In the genomic region with DNA sequence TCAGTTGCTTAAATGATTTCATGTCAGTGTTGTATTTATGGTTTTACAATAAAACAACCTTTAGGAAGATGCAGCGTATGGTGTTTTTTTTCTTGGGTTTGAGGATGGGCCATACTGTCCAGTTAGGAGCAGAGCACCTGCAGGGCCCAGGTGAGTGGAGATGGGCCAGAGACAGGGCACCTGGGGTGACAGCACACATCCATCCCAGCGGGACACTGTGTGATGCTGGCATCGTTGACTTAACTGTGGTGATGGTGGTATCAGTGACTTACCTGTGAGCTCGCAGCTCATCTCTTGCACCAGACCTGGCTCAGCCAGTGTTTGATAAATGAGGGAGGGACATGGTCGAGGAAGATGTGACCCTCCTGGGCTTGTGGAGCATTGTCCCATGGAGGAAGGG, we compare ENCODE assay signal across 23 cellular contexts. TPM values are rescaled to one million over a fixed set of nuclear protein-coding genes. Genes with fewer than 3 reads are reported as not detected.
DNase-seq lines count a peak whose midpoint lies in the region; ATAC-seq, FAIRE-seq and TF ChIP-seq lines count a peak whose summit lies in the region.
"Had no signal": no experiment of that assay in that cellular context is flagged by ENCODE, and none has a peak within 500 bp of the region (broad histone marks: within the 10 kb centered on the region; RNA-seq: fewer than 3 reads in every experiment).

No MANE protein-coding gene starts in this region.

- H3K27me3 Mint-ChIP-seq in chondrocyte (ENCODE audit: low read depth): no peaks in the 10 kb centered on the region
- no peaks in the 10 kb centered on the region for H3K27me3 Mint-ChIP-seq in stimulated activated naive B cell treated with anti-CD40 and anti-IgM and Interleukin-4, amounts not matched to agents 10 μg/mL and 1 μg/mL and 100 μg/mL, for 72 hours

- 68% methylated on average over 5 of the region's 5 CpGs for WGBS in HepG2 (ENCODE audit: low lambda C conversion rate)

- H3K4me3 ChIP-seq in HepG2 (replicated peaks in 1 of 3; ENCODE audit: insufficient read depth in 1 of 3, low read depth in 2 of 3, low read length in 3 of 3): no peak overlapping the region
- H3K4me3 ChIP-seq: GM23248, HAP-1, K562, SJCRH30 had no signal

- in situ Hi-C loops in GM13976 (cut with MboI; ENCODE audit: low sequenced_read_pairs, unreplicated experiment): no loop called here
- in situ Hi-C loops in HepG2 (cut with HindIII; ENCODE audit: extremely low pct_ligation_motif_present, low pct_unique_long_range_greater_than_20kb): no loop called here

- TF ChIP-seq CTCF in GM13976 (IDR thresholded peaks at IDR 0.05; ENCODE audit: borderline replicate concordance, control extremely low read depth, extremely low read depth, insufficient read depth, missing control alignments): no peak
- no peak for TF ChIP-seq CTCF in chondrocyte (IDR thresholded peaks at IDR 0.05)
- TF ChIP-seq CTCF in HepG2 (CRISPR knock-in tag; IDR thresholded peaks at IDR 0.05): no peak

- POLR2A ChIA-PET in HepG2 (lab: Yijun Ruan, JAX): no interaction called here

- intact Hi-C loops in HepG2 (cut with micrococcal nuclease; ENCODE audit: unreplicated experiment): no loop called here

- no peak overlapping the region for H3K27ac ChIP-seq in HepG2 (ENCODE audit: extremely low read length, insufficient read depth, low read length)
- H3K27ac ChIP-seq: GM23248, SJCRH30 had no signal

- peaks cover 10% of the 10 kb centered on the region for H3K36me3 Mint-ChIP-seq in chondrocyte (ENCODE audit: low read depth)
- H3K36me3 Mint-ChIP-seq in stimulated activated naive B cell treated with anti-CD40 and anti-IgM and Interleukin-4, amounts not matched to agents 10 μg/mL and 1 μg/mL and 100 μg/mL, for 72 hours: no peaks in the 10 kb centered on the region

- no TSS peak for BruUV-seq in HepG2 (replicated peaks; lab: Mats Ljungman, UMichigan)

- peaks cover 21% of the 10 kb centered on the region for H3K4me1 Mint-ChIP-seq in chondrocyte (ENCODE audit: low read depth)
- H3K4me1 Mint-ChIP-seq in stimulated activated naive B cell treated with anti-CD40 and anti-IgM and Interleukin-4, amounts not matched to agents 10 μg/mL and 1 μg/mL and 100 μg/mL, for 72 hours: peaks cover 8 to 39% of the 10 kb centered on the region in 2 donors

- TF ChIP-seq RAD21 in HepG2 (CRISPR knock-in tag; IDR thresholded peaks at IDR 0.05): no peak

- H3K9me3 Mint-ChIP-seq in chondrocyte (ENCODE audit: low read depth): no peaks in the 10 kb centered on the region
- H3K9me3 Mint-ChIP-seq in stimulated activated naive B cell treated with anti-CD40 and anti-IgM and Interleukin-4, amounts not matched to agents 10 μg/mL and 1 μg/mL and 100 μg/mL, for 72 hours: no peaks in the 10 kb centered on the region
- H3K9me3 Mint-ChIP-seq: CD4-positive, alpha-beta T cell had no signal

- H3K79me2 ChIP-seq in HepG2 (ENCODE audit: insufficient read depth, low read length): no peaks in the 10 kb centered on the region

- DNase-seq in GM13976 (ENCODE audit: low spot score): peak; percentile 12
- peak; percentile 50 for DNase-seq in chondrocyte (ENCODE audit: low spot score)
- DNase-seq in HepG2 (ENCODE audit: low spot score): no peak
- DNase-seq in stimulated activated naive B cell treated with anti-CD40 and anti-IgM and Interleukin-4, amounts not matched to agents 10 μg/mL and 1 μg/mL and 100 μg/mL, for 72 hours: no peak
- no peak for DNase-seq in retina
- no peak for DNase-seq in NCI-H2196 treated with DMSO at 0.1 percent for 48 hours (lab: John Stamatoyannopoulos, UW; ENCODE audit: unreplicated experiment)
- DNase-seq: CD4-positive, alpha-beta T cell; COR-L47; DMS79; GM23248; NCI-H1092 treated with DMSO at 0.1 percent for 48 hours; NCI-H1436 treated with DMSO at 0.1 percent for 48 hours; NCI-H1930; NCI-H226; NCI-H510A treated with DMSO at 0.1 percent for 48 hours; NCI-H774; SJCRH30 had no signal

- no peak overlapping the region for H3K4me2 ChIP-seq in HepG2 (ENCODE audit: low read depth, low read length)

- ATAC-seq in HepG2 (peak; percentile 0; the same call in 1 of the 3 replicates), HG02852 (IDR thresholded peaks at IDR 0.05; ENCODE audit: unreplicated experiment) (no peak)
- ATAC-seq in stimulated activated naive B cell treated with anti-CD40 and anti-IgM and Interleukin-4, amounts not matched to agents 10 μg/mL and 1 μg/mL and 100 μg/mL, for 72 hours (replicated peaks): no peak
- ATAC-seq: K562, Panc1 had no signal

- peaks cover 22% of the 10 kb centered on the region for H4K20me1 ChIP-seq in HepG2 (ENCODE audit: insufficient read depth, low read length)

- H3K9me3 ChIP-seq in HepG2 (ENCODE audit: low read length): no peaks in the 10 kb centered on the region
- H3K9me3 ChIP-seq: BE2C, HAP-1, SJCRH30 had no signal

- TF ChIP-seq EP300 in HepG2 (IDR thresholded peaks at IDR 0.05; ENCODE audit: low read depth in 2 of 2, low read length in 2 of 2): no peak
- TF ChIP-seq EP300 in HepG2 (CRISPR knock-in tag; IDR thresholded peaks at IDR 0.05; ENCODE audit: borderline replicate concordance): no peak

- no peak for TF ChIP-seq POLR2A in HepG2 (IDR thresholded peaks at IDR 0.05; ENCODE audit: insufficient read depth in 1 of 2, low read depth in 2 of 2, low read length in 2 of 2)

- H3K27ac Mint-ChIP-seq in chondrocyte (ENCODE audit: unreplicated experiment): no peak overlapping the region
- peak overlapping the region; percentile 31 for H3K27ac Mint-ChIP-seq in stimulated activated naive B cell treated with anti-CD40 and anti-IgM and Interleukin-4, amounts not matched to agents 10 μg/mL and 1 μg/mL and 100 μg/mL, for 72 hours
- H3K27ac Mint-ChIP-seq: CD4-positive, alpha-beta T cell had no signal

- peaks cover 2 to 4% of the 10 kb centered on the region in 2 experiments; a peak in 3 of 5 replicates for H3K27me3 ChIP-seq in HepG2 (ENCODE audit: control insufficient read depth in 1 of 2, insufficient read depth in 2 of 2, low read length in 2 of 2)
- H3K27me3 ChIP-seq: BE2C, SJCRH30 had no signal

- FAIRE-seq in HepG2 (lab: Jason Lieb, UNC): no peak
- FAIRE-seq: K562 had no signal

- CTCF ChIA-PET in HepG2 (lab: Yijun Ruan, JAX; ENCODE audit: low intra/inter-chr PET ratio, low total read pairs): no interaction called here

- peaks cover 6 to 17% of the 10 kb centered on the region in 2 experiments; a peak in 4 of 5 replicates for H3K36me3 ChIP-seq in HepG2 (replicated peaks in 1 of 2; ENCODE audit: control insufficient read depth in 1 of 2, insufficient read depth in 2 of 2, low read length in 2 of 2)
- H3K36me3 ChIP-seq: HAP-1 had no signal

- H3K9ac ChIP-seq in HepG2 (ENCODE audit: insufficient read depth, low read depth, low read length): no peak overlapping the region
- H3K9ac ChIP-seq: GM23248 had no signal

- no peak overlapping the region for H2AFZ ChIP-seq in HepG2 (ENCODE audit: low read length)
- H2AFZ ChIP-seq: GM23248 had no signal

- peaks cover 34% of the 10 kb centered on the region for H3K4me1 ChIP-seq in HepG2 (ENCODE audit: insufficient read depth, low read length)
- H3K4me1 ChIP-seq: HAP-1 had no signal

- H3K4me3 Mint-ChIP-seq in chondrocyte (ENCODE audit: unreplicated experiment): no peak overlapping the region
- peak overlapping the region; percentile 1 to 17 for H3K4me3 Mint-ChIP-seq in stimulated activated naive B cell treated with anti-CD40 and anti-IgM and Interleukin-4, amounts not matched to agents 10 μg/mL and 1 μg/mL and 100 μg/mL, for 72 hours
- H3K4me3 Mint-ChIP-seq: CD4-positive, alpha-beta T cell had no signal

RNA-seq across cellular contexts. Expression of a gene that starts 21.6 kb away (rescaled TPM):
- not detected in 3 replicates for total RNA-seq in chondrocyte
- total RNA-seq in HepG2 (2016; rRNA removed; fragmentation: Illumina TruSeq; extraction: Trizol): 612 and 1,510 TPM in 2 replicates
- 264 and 266 TPM in 2 replicates for total RNA-seq in HepG2 (2016; cell fraction: cytosol; rRNA removed; fragmentation: Illumina TruSeq; extraction: Trizol; ENCODE audit: low read depth)
- 610 and 1,558 TPM in 2 replicates for total RNA-seq in HepG2 (2016; cell fraction: insoluble cytoplasmic fraction; rRNA removed; fragmentation: Illumina TruSeq; extraction: Trizol)
- total RNA-seq in HepG2 (2016; cell fraction: membrane; rRNA removed; fragmentation: Illumina TruSeq; extraction: Trizol): 284 and 296 TPM in 2 replicates
- 1,103 and 1,244 TPM in 2 replicates for total RNA-seq in HepG2 (2016; cell fraction: nucleus; rRNA removed; fragmentation: Illumina TruSeq; extraction: Trizol)
- 2,580 and 3,919 TPM in 2 replicates for polyA plus RNA-seq in HepG2 (2011; rRNA removed)
- 3,676 and 4,547 TPM in 2 replicates for polyA plus RNA-seq in HepG2 (2011; cell fraction: cytosol; rRNA removed)
- polyA plus RNA-seq in HepG2 (2011; cell fraction: nucleus; rRNA removed): 1,589 and 2,063 TPM in 2 replicates
- 2,894 and 3,165 TPM in 2 replicates for polyA plus RNA-seq in HepG2 (2012)
- 305 and 334 TPM in 2 replicates for polyA plus RNA-seq in HepG2 (2016; cell fraction: cytosol; fragmentation: Illumina TruSeq; extraction: Trizol; ENCODE audit: low read depth)
- 674 and 676 TPM in 2 replicates for polyA plus RNA-seq in HepG2 (2016; cell fraction: insoluble cytoplasmic fraction; fragmentation: Illumina TruSeq; extraction: Trizol; ENCODE audit: low read depth)
- polyA plus RNA-seq in HepG2 (2016; cell fraction: membrane; fragmentation: Illumina TruSeq; extraction: Trizol; ENCODE audit: low read depth): 279 and 293 TPM in 2 replicates
- 2,037 and 2,236 TPM in 2 replicates for polyA plus RNA-seq in HepG2 (2016; cell fraction: nucleus; fragmentation: Illumina TruSeq; extraction: Trizol; ENCODE audit: insufficient read depth, low read depth)
- 0.72 and 924 TPM in 2 replicates for polyA minus RNA-seq in HepG2 (2011; rRNA and poly(A)+ RNA removed; ENCODE audit: low replicate concordance)
- 612 and 1,026 TPM in 2 replicates for polyA minus RNA-seq in HepG2 (2011; cell fraction: cytosol; rRNA and poly(A)+ RNA removed)
- polyA minus RNA-seq in HepG2 (2011; cell fraction: nucleus; rRNA and poly(A)+ RNA removed): 323 and 565 TPM in 2 replicates
- total RNA-seq: A673; CD4-positive, alpha-beta T cell; GM23248 had no signal
- polyA plus RNA-seq: GM23248, K562 had no signal

RNA-seq across cellular contexts. Expression of a gene that starts 42.6 kb away (rescaled TPM):
- total RNA-seq in chondrocyte (0.39 to 1.4 TPM (median 0.70 TPM) in 3 replicates), HepG2 (2016; rRNA removed; fragmentation: Illumina TruSeq; extraction: Trizol) (0.81 and 1.8 TPM in 2 replicates)
- total RNA-seq in HepG2 (2016; cell fraction: cytosol; rRNA removed; fragmentation: Illumina TruSeq; extraction: Trizol; ENCODE audit: low read depth): 0.61 and 1.1 TPM in 2 replicates
- total RNA-seq in HepG2 (2016; cell fraction: insoluble cytoplasmic fraction; rRNA removed; fragmentation: Illumina TruSeq; extraction: Trizol): 0.94 and 1.8 TPM in 2 replicates
- 0.19 and 0.38 TPM in 2 replicates for total RNA-seq in HepG2 (2016; cell fraction: membrane; rRNA removed; fragmentation: Illumina TruSeq; extraction: Trizol)
- total RNA-seq in HepG2 (2016; cell fraction: nucleus; rRNA removed; fragmentation: Illumina TruSeq; extraction: Trizol): 2.7 and 3.5 TPM in 2 replicates
- polyA plus RNA-seq in HepG2 (2011; rRNA removed): 12.5 and 14.8 TPM in 2 replicates
- polyA plus RNA-seq in HepG2 (2011; cell fraction: cytosol; rRNA removed): 1.6 and 3.1 TPM in 2 replicates
- polyA plus RNA-seq in HepG2 (2011; cell fraction: nucleus; rRNA removed): 155 and 222 TPM in 2 replicates
- 6.2 and 7.2 TPM in 2 replicates for polyA plus RNA-seq in HepG2 (2012)
- 0.14 and 0.26 TPM in 2 replicates for polyA plus RNA-seq in HepG2 (2016; cell fraction: cytosol; fragmentation: Illumina TruSeq; extraction: Trizol; ENCODE audit: low read depth)
- 0.92 and 0.93 TPM in 2 replicates for polyA plus RNA-seq in HepG2 (2016; cell fraction: insoluble cytoplasmic fraction; fragmentation: Illumina TruSeq; extraction: Trizol; ENCODE audit: low read depth)
- polyA plus RNA-seq in HepG2 (2016; cell fraction: membrane; fragmentation: Illumina TruSeq; extraction: Trizol; ENCODE audit: low read depth): 0.17 TPM in 1 of 2 replicates, not detected in the other
- polyA plus RNA-seq in HepG2 (2016; cell fraction: nucleus; fragmentation: Illumina TruSeq; extraction: Trizol; ENCODE audit: insufficient read depth, low read depth): 8.0 and 11.0 TPM in 2 replicates
- polyA minus RNA-seq in HepG2 (2011; rRNA and poly(A)+ RNA removed; ENCODE audit: low replicate concordance): 6.7 TPM in 1 of 2 replicates, not detected in the other
- 1.1 and 1.3 TPM in 2 replicates for polyA minus RNA-seq in HepG2 (2011; cell fraction: cytosol; rRNA and poly(A)+ RNA removed)
- 11.6 and 13.7 TPM in 2 replicates for polyA minus RNA-seq in HepG2 (2011; cell fraction: nucleus; rRNA and poly(A)+ RNA removed)
- total RNA-seq: A673; CD4-positive, alpha-beta T cell; GM23248; K562; SJCRH30 had no signal
- polyA plus RNA-seq: GM23248, K562 had no signal

Comparison
In these comparisons a context has a peak if more than half of its experiments do, and no peak if none do; other contexts are left out.
1. DNase-seq: peak in GM13976 (single experiment) and chondrocyte (single experiment); none in HepG2 (single experiment), stimulated activated naive B cell treated with anti-CD40 and anti-IgM and Interleukin-4, amounts not matched to agents 10 μg/mL and 1 μg/mL and 100 μg/mL, for 72 hours (single experiment), retina (single experiment) and NCI-H2196 treated with DMSO at 0.1 percent for 48 hours (single experiment).
2. RNA of a gene that starts 21.6 kb away (total RNA-seq): 264 to 1,558 TPM in HepG2; not detected in chondrocyte; every median in the first group is over 100 times any median in the second.